Comparison of ENCODE assay signal across 2 cellular contexts in the genomic region with DNA sequence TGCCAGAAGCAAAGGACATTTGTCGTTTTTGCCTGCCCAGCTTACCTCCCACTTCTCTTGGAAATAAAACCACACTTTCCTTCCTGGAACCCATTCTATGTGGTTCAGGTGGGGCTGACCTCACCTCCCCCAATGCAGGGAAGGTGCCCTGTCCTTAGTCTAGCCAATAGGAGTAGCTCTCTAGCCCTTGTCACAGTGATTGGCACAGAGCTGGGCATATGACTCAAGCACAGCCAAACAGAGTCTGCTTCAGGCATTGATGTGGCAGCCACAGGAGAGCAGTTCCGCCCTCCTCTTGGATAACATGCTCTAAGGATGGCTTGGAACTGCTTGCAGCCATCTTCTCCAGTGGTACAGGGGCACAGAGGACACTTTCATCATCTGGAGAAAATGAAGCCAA.
TF ChIP-seq lines count a peak whose summit lies in the region.

No MANE protein-coding gene starts in this region.

TF ChIP-seq in SK-N-SH treated with all-trans-retinoic acid at 6 μM for 48 hours, 23 proteins besides CTCF, POLR2A, EP300 and RAD21 (continued from another document):
- TF ChIP-seq, protein P1, sequence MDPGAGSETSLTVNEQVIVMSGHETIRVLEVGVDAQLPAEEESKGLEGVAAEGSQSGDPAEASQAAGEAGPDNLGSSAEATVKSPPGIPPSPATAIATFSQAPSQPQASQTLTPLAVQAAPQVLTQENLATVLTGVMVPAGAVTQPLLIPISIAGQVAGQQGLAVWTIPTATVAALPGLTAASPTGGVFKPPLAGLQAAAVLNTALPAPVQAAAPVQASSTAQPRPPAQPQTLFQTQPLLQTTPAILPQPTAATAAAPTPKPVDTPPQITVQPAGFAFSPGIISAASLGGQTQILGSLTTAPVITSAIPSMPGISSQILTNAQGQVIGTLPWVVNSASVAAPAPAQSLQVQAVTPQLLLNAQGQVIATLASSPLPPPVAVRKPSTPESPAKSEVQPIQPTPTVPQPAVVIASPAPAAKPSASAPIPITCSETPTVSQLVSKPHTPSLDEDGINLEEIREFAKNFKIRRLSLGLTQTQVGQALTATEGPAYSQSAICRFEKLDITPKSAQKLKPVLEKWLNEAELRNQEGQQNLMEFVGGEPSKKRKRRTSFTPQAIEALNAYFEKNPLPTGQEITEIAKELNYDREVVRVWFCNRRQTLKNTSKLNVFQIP (CRISPR knock-in tag; IDR thresholded peaks at IDR 0.05; ENCODE audit: borderline replicate concordance, low read depth) = no peak
- TF ChIP-seq, protein P2, sequence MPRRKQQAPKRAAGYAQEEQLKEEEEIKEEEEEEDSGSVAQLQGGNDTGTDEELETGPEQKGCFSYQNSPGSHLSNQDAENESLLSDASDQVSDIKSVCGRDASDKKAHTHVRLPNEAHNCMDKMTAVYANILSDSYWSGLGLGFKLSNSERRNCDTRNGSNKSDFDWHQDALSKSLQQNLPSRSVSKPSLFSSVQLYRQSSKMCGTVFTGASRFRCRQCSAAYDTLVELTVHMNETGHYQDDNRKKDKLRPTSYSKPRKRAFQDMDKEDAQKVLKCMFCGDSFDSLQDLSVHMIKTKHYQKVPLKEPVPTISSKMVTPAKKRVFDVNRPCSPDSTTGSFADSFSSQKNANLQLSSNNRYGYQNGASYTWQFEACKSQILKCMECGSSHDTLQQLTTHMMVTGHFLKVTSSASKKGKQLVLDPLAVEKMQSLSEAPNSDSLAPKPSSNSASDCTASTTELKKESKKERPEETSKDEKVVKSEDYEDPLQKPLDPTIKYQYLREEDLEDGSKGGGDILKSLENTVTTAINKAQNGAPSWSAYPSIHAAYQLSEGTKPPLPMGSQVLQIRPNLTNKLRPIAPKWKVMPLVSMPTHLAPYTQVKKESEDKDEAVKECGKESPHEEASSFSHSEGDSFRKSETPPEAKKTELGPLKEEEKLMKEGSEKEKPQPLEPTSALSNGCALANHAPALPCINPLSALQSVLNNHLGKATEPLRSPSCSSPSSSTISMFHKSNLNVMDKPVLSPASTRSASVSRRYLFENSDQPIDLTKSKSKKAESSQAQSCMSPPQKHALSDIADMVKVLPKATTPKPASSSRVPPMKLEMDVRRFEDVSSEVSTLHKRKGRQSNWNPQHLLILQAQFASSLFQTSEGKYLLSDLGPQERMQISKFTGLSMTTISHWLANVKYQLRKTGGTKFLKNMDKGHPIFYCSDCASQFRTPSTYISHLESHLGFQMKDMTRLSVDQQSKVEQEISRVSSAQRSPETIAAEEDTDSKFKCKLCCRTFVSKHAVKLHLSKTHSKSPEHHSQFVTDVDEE (CRISPR knock-in tag; IDR thresholded peaks at IDR 0.05) = no peak
- TF ChIP-seq BACH2 (CRISPR knock-in tag; IDR thresholded peaks at IDR 0.05; ENCODE audit: borderline replicate concordance) (no peak), OSR1 (CRISPR knock-in tag; IDR thresholded peaks at IDR 0.05) (no peak), ZNF70 (CRISPR knock-in tag; IDR thresholded peaks at IDR 0.05) (no peak), CREB5 (CRISPR knock-in tag; IDR thresholded peaks at IDR 0.05; ENCODE audit: low read depth) (no peak), ARNTL (CRISPR knock-in tag; IDR thresholded peaks at IDR 0.05; ENCODE audit: borderline replicate concordance, low read depth) (no peak), ISL1 (CRISPR knock-in tag; IDR thresholded peaks at IDR 0.05) (no peak), ZFP3 (CRISPR knock-in tag; IDR thresholded peaks at IDR 0.05) (no peak), ESRRG (CRISPR knock-in tag; IDR thresholded peaks at IDR 0.05) (no peak), TOX (CRISPR knock-in tag; IDR thresholded peaks at IDR 0.05; ENCODE audit: borderline replicate concordance) (no peak)

TF ChIP-seq in SK-N-SH, 30 proteins besides CTCF, POLR2A, EP300 and RAD21 (continued from another document):
- TF ChIP-seq, protein P3, sequence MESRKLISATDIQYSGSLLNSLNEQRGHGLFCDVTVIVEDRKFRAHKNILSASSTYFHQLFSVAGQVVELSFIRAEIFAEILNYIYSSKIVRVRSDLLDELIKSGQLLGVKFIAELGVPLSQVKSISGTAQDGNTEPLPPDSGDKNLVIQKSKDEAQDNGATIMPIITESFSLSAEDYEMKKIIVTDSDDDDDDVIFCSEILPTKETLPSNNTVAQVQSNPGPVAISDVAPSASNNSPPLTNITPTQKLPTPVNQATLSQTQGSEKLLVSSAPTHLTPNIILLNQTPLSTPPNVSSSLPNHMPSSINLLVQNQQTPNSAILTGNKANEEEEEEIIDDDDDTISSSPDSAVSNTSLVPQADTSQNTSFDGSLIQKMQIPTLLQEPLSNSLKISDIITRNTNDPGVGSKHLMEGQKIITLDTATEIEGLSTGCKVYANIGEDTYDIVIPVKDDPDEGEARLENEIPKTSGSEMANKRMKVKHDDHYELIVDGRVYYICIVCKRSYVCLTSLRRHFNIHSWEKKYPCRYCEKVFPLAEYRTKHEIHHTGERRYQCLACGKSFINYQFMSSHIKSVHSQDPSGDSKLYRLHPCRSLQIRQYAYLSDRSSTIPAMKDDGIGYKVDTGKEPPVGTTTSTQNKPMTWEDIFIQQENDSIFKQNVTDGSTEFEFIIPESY (IDR thresholded peaks at IDR 0.05; ENCODE audit: borderline replicate concordance, low read depth) = no peak
- no peak for TF ChIP-seq NRF1 (IDR thresholded peaks at IDR 0.05; ENCODE audit: low read depth, low read length)
- no peak for TF ChIP-seq CHD2 (IDR thresholded peaks at IDR 0.05; ENCODE audit: low read length, partially characterized antibody)
- TF ChIP-seq GABPA (IDR thresholded peaks at IDR 0.05; ENCODE audit: low read depth) = no peak
- TF ChIP-seq GATA2 (CRISPR knock-in tag; IDR thresholded peaks at IDR 0.05) = no peak
- TF ChIP-seq YY1 (IDR thresholded peaks at IDR 0.05; ENCODE audit: low read depth) = no peak
- TF ChIP-seq IRF3 (IDR thresholded peaks at IDR 0.05; ENCODE audit: low read depth, low read length) = no peak
- no peak for TF ChIP-seq TAF1 (IDR thresholded peaks at IDR 0.05; ENCODE audit: borderline replicate concordance, low read depth, low read length)
- TF ChIP-seq MEF2A (IDR thresholded peaks at IDR 0.05; ENCODE audit: borderline replicate concordance, low read depth) = no peak
- no peak for TF ChIP-seq FOXM1 (IDR thresholded peaks at IDR 0.05; ENCODE audit: low read depth)
- TF ChIP-seq POLR2AphosphoS5 (IDR thresholded peaks at IDR 0.05; ENCODE audit: low read depth, low read length) = no peak
- TF ChIP-seq MXI1 (IDR thresholded peaks at IDR 0.05; ENCODE audit: low read depth, low read length) = no peak
- TF ChIP-seq FOXJ3 (CRISPR knock-in tag; IDR thresholded peaks at IDR 0.05) = no peak
- TF ChIP-seq SMC3 (IDR thresholded peaks at IDR 0.05; ENCODE audit: low read depth, low read length) = no peak
- no peak for TF ChIP-seq RXRA (IDR thresholded peaks at IDR 0.05; ENCODE audit: borderline replicate concordance, low read depth)
- TF ChIP-seq JUND (IDR thresholded peaks at IDR 0.05) = no peak
- TF ChIP-seq USF1 (IDR thresholded peaks at IDR 0.05; ENCODE audit: borderline replicate concordance, low read depth) = no peak
- TF ChIP-seq ELF1 (IDR thresholded peaks at IDR 0.05) = no peak
- no peak for TF ChIP-seq FOSL2 (IDR thresholded peaks at IDR 0.05; ENCODE audit: borderline replicate concordance, low read depth)
